Comparison of ENCODE assay signal across 13 cellular contexts in the genomic region with DNA sequence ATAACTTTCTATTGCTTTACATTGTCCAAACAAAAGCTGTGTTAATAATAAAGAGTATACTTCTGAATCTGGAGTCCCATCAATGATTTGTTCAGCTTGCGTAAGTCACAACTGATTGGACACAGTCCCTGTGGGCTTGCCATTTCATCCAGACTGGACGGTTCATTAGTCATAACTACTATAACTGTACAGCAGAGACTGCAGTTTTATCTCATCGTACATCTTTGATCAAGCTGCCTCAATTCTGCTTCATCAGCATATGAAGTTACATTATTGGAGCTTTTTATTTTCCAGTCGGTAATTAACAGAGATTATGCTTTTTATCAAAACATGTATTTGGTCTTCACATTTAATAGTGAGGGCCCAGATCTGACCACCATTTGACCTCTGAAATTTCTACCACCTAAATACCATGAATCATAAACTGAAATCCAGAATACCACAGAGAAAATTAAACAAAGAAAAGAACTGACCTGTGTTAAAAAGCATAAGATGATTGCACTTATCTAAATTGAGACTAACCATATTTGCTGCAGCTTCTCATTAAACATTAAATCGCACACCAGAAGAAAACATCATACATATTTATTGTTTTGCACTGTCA. TPM values are rescaled to one million over a fixed set of nuclear protein-coding genes. Genes with fewer than 3 reads are reported as not detected.
DNase-seq lines count a peak whose midpoint lies in the region; ATAC-seq and FAIRE-seq lines count a peak whose summit lies in the region.
"Had no signal": no experiment of that assay in that cellular context is flagged by ENCODE, and none has a peak within 500 bp of the region (broad histone marks: within the 10 kb centered on the region; RNA-seq: fewer than 3 reads in every experiment).

No MANE protein-coding gene starts in this region.

- H3K4me3 ChIP-seq in rectal smooth muscle tissue (ENCODE audit: low read length) = no peak overlapping the region
- H3K4me3 ChIP-seq: gastrocnemius medialis had no signal

- peaks cover 16% of the 10 kb centered on the region for H3K4me1 ChIP-seq in rectal smooth muscle tissue (ENCODE audit: control insufficient read depth, insufficient read depth, low read length)
- H3K4me1 ChIP-seq: gastrocnemius medialis had no signal

- H3K27ac ChIP-seq in rectal smooth muscle tissue (ENCODE audit: low read depth, low read length) = peak overlapping the region; percentile 27
- H3K27ac ChIP-seq: gastrocnemius medialis had no signal

- no peak for FAIRE-seq in urothelium cell line (lab: Jason Lieb, UNC)

- ATAC-seq in sciatic nerve = no peak
- ATAC-seq: gastrocnemius medialis had no signal

- H3K27me3 ChIP-seq in rectal smooth muscle tissue (ENCODE audit: control insufficient read depth, insufficient read depth, low read length) = no peaks in the 10 kb centered on the region
- H3K27me3 ChIP-seq: gastrocnemius medialis had no signal

- no peaks in the 10 kb centered on the region for H3K36me3 ChIP-seq in rectal smooth muscle tissue (ENCODE audit: control insufficient read depth, insufficient read depth, low read length)
- H3K36me3 ChIP-seq: gastrocnemius medialis had no signal

- intact Hi-C loops in sciatic nerve (cut with DNase I) = no loop called here

- DNase-seq in EH (ENCODE audit: low read depth) = peak; percentile 52
- peak; percentile 79 to 81 for DNase-seq in NCI-H1930 (lab: John Stamatoyannopoulos, UW)
- peak; percentile 78 for DNase-seq in fibroblast of gingiva (ENCODE audit: low read depth)
- DNase-seq in urothelium cell line (ENCODE audit: low spot score) = no peak
- DNase-seq in sciatic nerve (ENCODE audit: low spot score) = no peak
- DNase-seq in activated CD4-positive, alpha-beta T cell treated with anti-CD3 and anti-CD28 coated beads for 48 hours = no peak
- DNase-seq: activated naive CD4-positive, alpha-beta T cell treated with anti-CD3 and anti-CD28 coated beads, Interleukin-2, amount 10 ng/mL, durations not matched to agents 7 days and 5 days; COR-L47; gastrocnemius medialis had no signal

- no peak overlapping the region for H3K9ac ChIP-seq in rectal smooth muscle tissue (ENCODE audit: low read length)

RNA-seq across cellular contexts. Expression of gene MAB21L2, which starts 12.5 kb away (rescaled TPM):
- total RNA-seq in sciatic nerve = 0.13 TPM
- total RNA-seq: activated CD8-positive, alpha-beta memory T cell treated with anti-CD3 and anti-CD28 coated beads for 36 hours; NCI-H460; temporal lobe had no signal

Comparison
In these comparisons a context has a peak if more than half of its experiments do, and no peak if none do; other contexts are left out.
1. DNase-seq: peak in EH (single experiment), NCI-H1930 (2 of 2) and fibroblast of gingiva (single experiment); none in urothelium cell line (single experiment), sciatic nerve (single experiment) and activated CD4-positive, alpha-beta T cell treated with anti-CD3 and anti-CD28 coated beads for 48 hours (single experiment).